ENCODE assay signal across 17 cellular contexts in genomic region chr12:54734196-54734950, GRCh38.
DNase-seq lines count a peak whose midpoint lies in the region; ATAC-seq, FAIRE-seq and TF ChIP-seq lines count a peak whose summit lies in the region.
"Had no signal": no experiment of that assay in that cellular context is flagged by ENCODE, and none has a peak within 500 bp of the region (broad histone marks: within the 10 kb centered on the region; RNA-seq: fewer than 3 reads in every experiment).

No MANE protein-coding gene starts in this region.

- no peak for TF ChIP-seq EP300 in gastroesophageal sphincter (IDR thresholded peaks at IDR 0.05)

- TF ChIP-seq POLR2A in gastroesophageal sphincter (IDR thresholded peaks at IDR 0.05): no peak

- no peak for FAIRE-seq in pancreas (lab: Jason Lieb, UNC)

- peak overlapping the region in 4 of 6 donors; percentile 32 to 94 (median 69) for H3K27ac Mint-ChIP-seq in immature natural killer cell

- peak; percentile 89 to 99 (median 96) for ATAC-seq in pancreas
- no peak for ATAC-seq in gastroesophageal sphincter
- ATAC-seq in GM21423 (IDR thresholded peaks at IDR 0.05; ENCODE audit: unreplicated experiment): no peak
- no peak for ATAC-seq in HG03196 (IDR thresholded peaks at IDR 0.05; ENCODE audit: unreplicated experiment)

- H3K9me3 Mint-ChIP-seq in immature natural killer cell: peaks cover 0 to 3% (median 2%) of the 10 kb centered on the region in 6 donors

- H3K4me3 ChIP-seq in cardiac muscle cell (no peak overlapping the region), pancreas (no peak overlapping the region), gastroesophageal sphincter (no peak overlapping the region)

- peaks cover 37 to 51% of the 10 kb centered on the region in 2 donors for H3K4me1 Mint-ChIP-seq in immature natural killer cell

- H3K36me3 ChIP-seq in cardiac muscle cell (no peaks in the 10 kb centered on the region), pancreas (no peaks in the 10 kb centered on the region), gastroesophageal sphincter (no peaks in the 10 kb centered on the region)

- H3K27me3 ChIP-seq in cardiac muscle cell: no peaks in the 10 kb centered on the region
- no peaks in the 10 kb centered on the region for H3K27me3 ChIP-seq in pancreas
- H3K27me3 ChIP-seq in gastroesophageal sphincter: no peaks in the 10 kb centered on the region

- TF ChIP-seq CTCF in VCaP (conservative IDR thresholded peaks at IDR 0.05) (no peak), cardiac muscle cell (IDR thresholded peaks at IDR 0.05; ENCODE audit: low read depth, low read length) (no peak), pancreas (IDR thresholded peaks at IDR 0.05) (no peak), gastroesophageal sphincter (IDR thresholded peaks at IDR 0.05) (no peak)

- peak in 1 of 2 donors; percentile 63 for DNase-seq in cardiac muscle cell (ENCODE audit: low read depth in 1 of 2, low spot score in 1 of 2)
- no peak for DNase-seq in immature natural killer cell
- peak in 4 of 6 donors; percentile 18 to 56 (median 28) for DNase-seq in pancreas
- no peak for DNase-seq in NCI-H524 (lab: John Stamatoyannopoulos, UW)
- DNase-seq: ACHN, COR-L47, KG1, NCI-H1417 treated with DMSO at 0.1 percent for 48 hours, NCI-H2029 treated with DMSO at 0.1 percent for 48 hours, NCI-H2171 treated with DMSO at 0.1 percent for 48 hours, NCI-H446 treated with DMSO at 0.1 percent for 48 hours, NCI-H748 treated with DMSO at 0.1 percent for 48 hours, SK-N-SH had no signal

- no peaks in the 10 kb centered on the region for H3K4me1 ChIP-seq in cardiac muscle cell (ENCODE audit: low read depth)
- peaks cover 0 to 12% (median 10%) of the 10 kb centered on the region in 3 donors for H3K4me1 ChIP-seq in pancreas
- H3K4me1 ChIP-seq in gastroesophageal sphincter: no peaks in the 10 kb centered on the region

- intact Hi-C loops in pancreas (cut with DNase I): no loop called here

- peaks cover 3 to 15% (median 13%) of the 10 kb centered on the region in 3 donors for H3K36me3 Mint-ChIP-seq in immature natural killer cell

- 65% methylated on average over 4 of the region's 4 CpGs for WGBS in pancreas, 2 donors
- 75 to 83% methylated on average over 3 to 4 of the region's 4 CpGs for WGBS in gastroesophageal sphincter (ENCODE audit: low coverage in 1 of 2), 2 donors

- H3K27me3 Mint-ChIP-seq in immature natural killer cell (ENCODE audit: low read depth in 3 of 3): peaks cover 0 to 2% (median 0%) of the 10 kb centered on the region in 3 donors

- peak overlapping the region in 3 of 5 donors; percentile 23 to 54 (median 25) for H3K4me3 Mint-ChIP-seq in immature natural killer cell

- H3K9me3 ChIP-seq in cardiac muscle cell (ENCODE audit: low read depth): no peaks in the 10 kb centered on the region
- H3K9me3 ChIP-seq in pancreas: no peaks in the 10 kb centered on the region
- H3K9me3 ChIP-seq in gastroesophageal sphincter: no peaks in the 10 kb centered on the region
- H3K9me3 ChIP-seq: SK-N-SH had no signal

- H3K27ac ChIP-seq in VCaP: 0 out of 2 replicates have a peak overlapping the region, but pooled peaks have one; percentile 10
- peak overlapping the region; percentile 63 for H3K27ac ChIP-seq in cardiac muscle cell
- H3K27ac ChIP-seq in pancreas: peak overlapping the region in 1 of 4 donors; percentile 5
- H3K27ac ChIP-seq in gastroesophageal sphincter: no peak overlapping the region

Comparison
In these comparisons a context has a peak if more than half of its experiments do, and no peak if none do; other contexts are left out.
1. H3K27ac ChIP-seq: peak in VCaP (single experiment) and cardiac muscle cell (single experiment); none in gastroesophageal sphincter (0 of 4).
2. DNase-seq: peak in pancreas (4 of 6); none in immature natural killer cell (0 of 3) and NCI-H524 (0 of 2).
3. ATAC-seq: peak in pancreas (4 of 4); none in gastroesophageal sphincter (single experiment), GM21423 (single experiment) and HG03196 (single experiment).